16 cellular contexts compared by ENCODE assay signal in genomic region chr2:230772189-230772588, GRCh38.
"Had no signal": no experiment of that assay in that cellular context is flagged by ENCODE, and none has a peak within 500 bp of the region (broad histone marks: within the 10 kb centered on the region; RNA-seq: fewer than 3 reads in every experiment).

No MANE protein-coding gene starts in this region.

- H3K4me1 ChIP-seq: colonic mucosa had no signal

- H3K4me3 Mint-ChIP-seq: memory B cell; natural killer cell treated with Interleukin-12 subunit alpha and Interleukin-12 subunit beta and Interleukin-15 and Interleukin-18, amount 100 ng/mL, for 72 hours; stimulated activated memory B cell treated with anti-CD40 and anti-IgM and Interleukin-4, amounts not matched to agents 10 μg/mL and 1 μg/mL and 100 μg/mL, for 72 hours had no signal

- H3K9me3 Mint-ChIP-seq: memory B cell; natural killer cell treated with Interleukin-12 subunit alpha and Interleukin-12 subunit beta and Interleukin-15 and Interleukin-18, amount 100 ng/mL, for 72 hours; stimulated activated memory B cell treated with anti-CD40 and anti-IgM and Interleukin-4, amounts not matched to agents 10 μg/mL and 1 μg/mL and 100 μg/mL, for 72 hours had no signal

- H3K27ac Mint-ChIP-seq: memory B cell; natural killer cell treated with Interleukin-12 subunit alpha and Interleukin-12 subunit beta and Interleukin-15 and Interleukin-18, amount 100 ng/mL, for 72 hours had no signal

- H3K27me3 Mint-ChIP-seq: memory B cell; natural killer cell treated with Interleukin-12 subunit alpha and Interleukin-12 subunit beta and Interleukin-15 and Interleukin-18, amount 100 ng/mL, for 72 hours; stimulated activated memory B cell treated with anti-CD40 and anti-IgM and Interleukin-4, amounts not matched to agents 10 μg/mL and 1 μg/mL and 100 μg/mL, for 72 hours had no signal

- H3K9me3 ChIP-seq: colonic mucosa, esophagus squamous epithelium, thyroid gland had no signal

- DNase-seq: activated CD4-positive, alpha-beta T cell treated with anti-CD3 and anti-CD28 coated beads, Interleukin-2, amount 50 U/mL, for 48 hours; activated CD4-positive, CD25-positive, alpha-beta regulatory T cell treated with anti-CD3 and anti-CD28 coated beads, Interleukin-2, amount 50 U/mL, for 72 hours; activated CD8-positive, alpha-beta memory T cell treated with anti-CD3 and anti-CD28 coated beads, Interleukin-2, amount 50 U/mL, for 4 hours; activated T-cell treated with anti-CD3 and anti-CD28 coated beads, Interleukin-2, amount 50 U/mL, for 48 hours; amniotic stem cell; caudate nucleus; colonic mucosa; esophagus squamous epithelium; glutamatergic neuron; left ventricle myocardium inferior; retina; thyroid gland had no signal

- ATAC-seq: natural killer cell treated with Interleukin-12 subunit alpha and Interleukin-12 subunit beta and Interleukin-15 and Interleukin-18, amount 100 ng/mL, for 72 hours; SK-N-SH treated with all-trans-retinoic acid at 6 μM for 48 hours; stimulated activated memory B cell treated with anti-CD40 and anti-IgM and Interleukin-4, amounts not matched to agents 10 μg/mL and 1 μg/mL and 100 μg/mL, for 72 hours had no signal

- H3K4me3 ChIP-seq: colonic mucosa, esophagus squamous epithelium, left ventricle myocardium inferior, thyroid gland had no signal

- H3K36me3 ChIP-seq: colonic mucosa had no signal

- H3K27me3 ChIP-seq: colonic mucosa, esophagus squamous epithelium, thyroid gland had no signal

- H3K27ac ChIP-seq: colonic mucosa, esophagus squamous epithelium, left ventricle myocardium inferior, thyroid gland had no signal
